In the genomic region with DNA sequence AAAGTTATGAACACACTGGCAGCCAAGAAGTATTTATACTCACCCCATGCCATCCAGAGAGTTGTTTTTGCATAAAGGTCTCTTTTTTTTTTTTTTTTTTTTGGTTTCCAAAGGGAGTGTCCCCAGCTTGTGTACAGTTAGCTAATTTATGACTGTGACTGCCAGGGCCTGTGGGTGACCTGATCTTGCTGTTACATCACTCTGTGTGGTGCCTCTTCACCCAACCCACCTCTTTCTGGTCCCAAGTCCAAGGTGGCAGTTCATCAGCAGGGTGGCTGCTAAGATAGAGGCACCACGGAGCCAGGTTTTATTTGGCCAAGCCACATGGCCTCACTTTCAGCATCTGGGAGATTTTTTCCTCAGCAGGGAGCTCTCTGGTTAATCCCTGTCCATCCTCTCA, we compare ENCODE assay signal across 18 cellular contexts. TPM values are rescaled to one million over a fixed set of nuclear protein-coding genes. Genes with fewer than 3 reads are reported as not detected.
"Had no signal": no experiment of that assay in that cellular context is flagged by ENCODE, and none has a peak within 500 bp of the region (broad histone marks: within the 10 kb centered on the region; RNA-seq: fewer than 3 reads in every experiment).

Gene NOS2 (minus strand): TSS at position 8 of the 400 bp plus-strand sequence. CDS start 1,720 bp downstream, outside the sequence.

- H3K4me1 ChIP-seq: breast epithelium, psoas muscle, uterus had no signal

- DNase-seq: activated CD4-positive, alpha-beta memory T cell treated with anti-CD3 and anti-CD28 coated beads, Interleukin-2, amount 10 ng/mL, durations not matched to agents 7 days and 5 days; activated naive CD4-positive, alpha-beta T cell; activated T-cell treated with anti-CD3 and anti-CD28 coated beads, Interleukin-2, amount 50 U/mL, for 72 hours; aorta; dorsolateral prefrontal cortex; natural killer cell; nucleus accumbens; psoas muscle; stimulated activated CD4-positive, alpha-beta T cell treated with anti-CD3 and anti-CD28 coated beads, Interleukin-2, amount 100 ng/mL, for 48 hours; stimulated activated CD8-positive, alpha-beta memory T cell treated with anti-CD3 and anti-CD28 coated beads, Interleukin-4, amount 100 ng/mL, for 48 hours; uterus had no signal

- H3K4me3 Mint-ChIP-seq: activated CD4-positive, alpha-beta memory T cell treated with anti-CD3 and anti-CD28 coated beads, Interleukin-2, amount 10 ng/mL, durations not matched to agents 7 days and 5 days; activated T-cell treated with anti-CD3 and anti-CD28 coated beads, Interleukin-2, amount 50 U/mL, for 72 hours; natural killer cell; stimulated activated naive CD8-positive, alpha-beta T cell treated with anti-CD3 and anti-CD28 coated beads, Interleukin-15, Interleukin-2, amounts not matched to agents 100 ng/mL and 50 ng/mL, for 24 hours had no signal

- ATAC-seq: activated T-cell treated with anti-CD3 and anti-CD28 coated beads, Interleukin-2, amount 50 U/mL, for 72 hours; esophagus mucosa; natural killer cell; psoas muscle; sciatic nerve had no signal

- H3K27ac ChIP-seq: breast epithelium, dorsolateral prefrontal cortex, psoas muscle, thoracic aorta, uterus had no signal

- H3K27ac Mint-ChIP-seq: activated CD4-positive, alpha-beta memory T cell treated with anti-CD3 and anti-CD28 coated beads, Interleukin-2, amount 10 ng/mL, durations not matched to agents 7 days and 5 days; activated T-cell treated with anti-CD3 and anti-CD28 coated beads, Interleukin-2, amount 50 U/mL, for 72 hours; natural killer cell; stimulated activated naive CD8-positive, alpha-beta T cell treated with anti-CD3 and anti-CD28 coated beads, Interleukin-15, Interleukin-2, amounts not matched to agents 100 ng/mL and 50 ng/mL, for 24 hours had no signal

- H3K9me3 Mint-ChIP-seq: activated CD4-positive, alpha-beta memory T cell treated with anti-CD3 and anti-CD28 coated beads, Interleukin-2, amount 10 ng/mL, durations not matched to agents 7 days and 5 days; activated T-cell treated with anti-CD3 and anti-CD28 coated beads, Interleukin-2, amount 50 U/mL, for 72 hours; natural killer cell; stimulated activated naive CD8-positive, alpha-beta T cell treated with anti-CD3 and anti-CD28 coated beads, Interleukin-15, Interleukin-2, amounts not matched to agents 100 ng/mL and 50 ng/mL, for 24 hours had no signal

- H3K27me3 ChIP-seq: breast epithelium, dorsolateral prefrontal cortex, uterus had no signal

- H3K9me3 ChIP-seq: breast epithelium, psoas muscle, thoracic aorta, uterus had no signal

- H3K36me3 ChIP-seq: breast epithelium, thoracic aorta, uterus had no signal

- H3K36me3 Mint-ChIP-seq: natural killer cell had no signal

- H3K4me3 ChIP-seq: breast epithelium, dorsolateral prefrontal cortex, psoas muscle, thoracic aorta, uterus had no signal

RNA-seq across cellular contexts. Expression of gene NOS2, which starts in this region (rescaled TPM):
- total RNA-seq: activated CD4-positive, alpha-beta memory T cell treated with anti-CD3 and anti-CD28 coated beads, Interleukin-2, amount 10 ng/mL, durations not matched to agents 7 days and 5 days; chondrocyte; esophagus mucosa; mononuclear cell; thoracic aorta had no signal
